15 cellular contexts compared by ENCODE assay signal in the genomic region with DNA sequence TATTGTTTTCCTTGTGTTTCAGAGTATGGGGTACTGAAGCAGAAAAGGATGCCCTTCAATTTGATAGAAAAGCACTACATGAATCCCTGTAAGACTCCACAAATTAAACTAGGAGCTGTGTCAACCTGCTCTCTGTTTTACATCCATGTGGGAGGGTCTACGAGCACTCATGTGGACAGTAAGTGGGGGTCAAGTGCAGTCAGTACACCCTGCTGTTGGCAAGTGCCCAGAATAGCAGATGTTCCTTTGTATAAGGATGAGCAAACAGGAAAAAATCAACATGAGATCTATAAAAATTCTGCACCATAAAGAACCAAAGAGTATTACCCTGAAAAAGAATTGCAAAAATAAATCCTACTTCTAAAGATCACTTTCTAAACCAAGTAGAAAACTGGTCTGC.
DNase-seq lines count a peak whose midpoint lies in the region; ATAC-seq and TF ChIP-seq lines count a peak whose summit lies in the region.
"Had no signal": no experiment of that assay in that cellular context is flagged by ENCODE, and none has a peak within 500 bp of the region (broad histone marks: within the 10 kb centered on the region; RNA-seq: fewer than 3 reads in every experiment).

No MANE protein-coding gene starts in this region.

- no peaks in the 10 kb centered on the region for H3K27me3 Mint-ChIP-seq in activated T-cell treated with anti-CD3 and anti-CD28 coated beads, Interleukin-2, amount 50 U/mL, for 24 hours
- H3K27me3 Mint-ChIP-seq: activated CD4-positive, alpha-beta memory T cell treated with anti-CD3 and anti-CD28 coated beads for 36 hours; stimulated activated memory B cell treated with anti-CD40 and anti-IgM and Interleukin-4, amounts not matched to agents 10 μg/mL and 1 μg/mL and 100 μg/mL, for 72 hours had no signal

- TF ChIP-seq POLR2A in body of pancreas (IDR thresholded peaks at IDR 0.05) = no peak

- H3K27ac ChIP-seq in body of pancreas = no peak overlapping the region
- H3K27ac ChIP-seq: ovary, SK-N-MC had no signal

- H3K4me1 Mint-ChIP-seq in activated T-cell treated with anti-CD3 and anti-CD28 coated beads, Interleukin-2, amount 50 U/mL, for 24 hours (ENCODE audit: low read depth) = no peaks in the 10 kb centered on the region
- H3K4me1 Mint-ChIP-seq: stimulated activated memory B cell treated with anti-CD40 and anti-IgM and Interleukin-4, amounts not matched to agents 10 μg/mL and 1 μg/mL and 100 μg/mL, for 72 hours had no signal

- no peaks in the 10 kb centered on the region for H3K36me3 ChIP-seq in body of pancreas (replicated peaks in 1 of 2; ENCODE audit: insufficient read depth in 1 of 2, low read depth in 2 of 2)
- H3K36me3 ChIP-seq: ovary had no signal

- peaks cover 7% of the 10 kb centered on the region for H3K9me3 Mint-ChIP-seq in activated T-cell treated with anti-CD3 and anti-CD28 coated beads, Interleukin-2, amount 50 U/mL, for 24 hours

- ATAC-seq in HG02973 (IDR thresholded peaks at IDR 0.05; ENCODE audit: unreplicated experiment) = no peak
- no peak for ATAC-seq in body of pancreas
- ATAC-seq: stimulated activated memory B cell treated with anti-CD40 and anti-IgM and Interleukin-4, amounts not matched to agents 10 μg/mL and 1 μg/mL and 100 μg/mL, for 72 hours had no signal

- WGBS in body of pancreas, 2 donors = 74 to 76% methylated on average over 1 of the region's 1 CpG

- TF ChIP-seq CTCF in body of pancreas (IDR thresholded peaks at IDR 0.05) = no peak

- intact Hi-C loops in body of pancreas (cut with DNase I) = no loop called here

- H3K9me3 ChIP-seq in body of pancreas = no peaks in the 10 kb centered on the region
- H3K9me3 ChIP-seq: ovary had no signal

- DNase-seq in NCI-H1092 treated with DMSO at 0.1 percent for 48 hours (lab: John Stamatoyannopoulos, UW) = peak; percentile 99
- DNase-seq in NCI-H2171 (lab: John Stamatoyannopoulos, UW) = peak; percentile 63
- peak; percentile 96 to 98 for DNase-seq in SHP77 (lab: John Stamatoyannopoulos, UW)
- DNase-seq in smooth muscle cell of the brain vasculature (ENCODE audit: low read depth, low spot score) = peak; percentile 1
- DNase-seq in activated T-cell treated with anti-CD3 and anti-CD28 coated beads, Interleukin-2, amount 50 U/mL, for 24 hours = no peak
- DNase-seq in body of pancreas = no peak
- DNase-seq: activated CD4-positive, alpha-beta memory T cell treated with anti-CD3 and anti-CD28 coated beads for 36 hours; anterior cingulate cortex; DND-41; head of caudate nucleus; ovary; small intestine had no signal

- H3K4me1 ChIP-seq in body of pancreas = no peaks in the 10 kb centered on the region

- H3K4me3 Mint-ChIP-seq in activated T-cell treated with anti-CD3 and anti-CD28 coated beads, Interleukin-2, amount 50 U/mL, for 24 hours = no peak overlapping the region
- H3K4me3 Mint-ChIP-seq: activated CD4-positive, alpha-beta memory T cell treated with anti-CD3 and anti-CD28 coated beads for 36 hours; stimulated activated memory B cell treated with anti-CD40 and anti-IgM and Interleukin-4, amounts not matched to agents 10 μg/mL and 1 μg/mL and 100 μg/mL, for 72 hours had no signal

- no peaks in the 10 kb centered on the region for H3K36me3 Mint-ChIP-seq in activated T-cell treated with anti-CD3 and anti-CD28 coated beads, Interleukin-2, amount 50 U/mL, for 24 hours (ENCODE audit: low read depth)
- H3K36me3 Mint-ChIP-seq: activated CD4-positive, alpha-beta memory T cell treated with anti-CD3 and anti-CD28 coated beads for 36 hours; stimulated activated memory B cell treated with anti-CD40 and anti-IgM and Interleukin-4, amounts not matched to agents 10 μg/mL and 1 μg/mL and 100 μg/mL, for 72 hours had no signal

- no peak overlapping the region for H3K4me3 ChIP-seq in body of pancreas
- H3K4me3 ChIP-seq: ovary, SK-N-MC had no signal

- H3K27me3 ChIP-seq in body of pancreas = no peaks in the 10 kb centered on the region
- H3K27me3 ChIP-seq: ovary had no signal

- no peak overlapping the region for H3K27ac Mint-ChIP-seq in activated T-cell treated with anti-CD3 and anti-CD28 coated beads, Interleukin-2, amount 50 U/mL, for 24 hours
- H3K27ac Mint-ChIP-seq: activated CD4-positive, alpha-beta memory T cell treated with anti-CD3 and anti-CD28 coated beads for 36 hours; stimulated activated memory B cell treated with anti-CD40 and anti-IgM and Interleukin-4, amounts not matched to agents 10 μg/mL and 1 μg/mL and 100 μg/mL, for 72 hours had no signal

Comparison
In these comparisons a context has a peak if more than half of its experiments do, and no peak if none do; other contexts are left out.
1. DNase-seq: peak in NCI-H1092 treated with DMSO at 0.1 percent for 48 hours (single experiment), NCI-H2171 (single experiment), SHP77 (2 of 2) and smooth muscle cell of the brain vasculature (single experiment); none in activated T-cell treated with anti-CD3 and anti-CD28 coated beads, Interleukin-2, amount 50 U/mL, for 24 hours (single experiment) and body of pancreas (0 of 4).